Comparison of ENCODE assay signal across 12 cellular contexts in genomic region chr15:70702584-70702983, GRCh38.
DNase-seq lines count a peak whose midpoint lies in the region; ATAC-seq and TF ChIP-seq lines count a peak whose summit lies in the region.
"Had no signal": no experiment of that assay in that cellular context is flagged by ENCODE, and none has a peak within 500 bp of the region (broad histone marks: within the 10 kb centered on the region; RNA-seq: fewer than 3 reads in every experiment).

No MANE protein-coding gene starts in this region.

- no peak overlapping the region for H2BK12ac ChIP-seq in mesenchymal stem cell (ENCODE audit: low read length in 2 of 2)

- H3K36me3 ChIP-seq in Karpas-422 (ENCODE audit: insufficient read depth, low read length) (no peaks in the 10 kb centered on the region), mesenchymal stem cell (ENCODE audit: control insufficient read depth in 1 of 2, insufficient read depth in 2 of 2, low read depth in 1 of 2, low read length in 2 of 2) (peaks cover 0 to 21% of the 10 kb centered on the region in 2 experiments), tibial nerve (no peaks in the 10 kb centered on the region)
- H3K36me3 ChIP-seq: Peyer's patch had no signal

- H3K4ac ChIP-seq in mesenchymal stem cell (ENCODE audit: low read depth in 1 of 2, low read length in 2 of 2), result no peak overlapping the region

- H3K79me1 ChIP-seq in mesenchymal stem cell (replicated peaks; ENCODE audit: low read length, poor library complexity, severe bottlenecking), result peaks cover 8% of the 10 kb centered on the region

- TF ChIP-seq POLR2A in tibial nerve (IDR thresholded peaks at IDR 0.05), result no peak

- H3K23ac ChIP-seq in mesenchymal stem cell (ENCODE audit: low read length in 2 of 2), result no peak overlapping the region

- no peak overlapping the region for H3K14ac ChIP-seq in mesenchymal stem cell (ENCODE audit: low read length in 2 of 2)

- H3K4me1 ChIP-seq in Karpas-422 (ENCODE audit: low read length) (peaks cover 41% of the 10 kb centered on the region), mesenchymal stem cell (ENCODE audit: control insufficient read depth, insufficient read depth, low read depth, low read length) (peaks cover 6% of the 10 kb centered on the region), tibial nerve (peaks cover 3 to 69% (median 36%) of the 10 kb centered on the region in 4 donors)

- H2AFZ ChIP-seq in Karpas-422 (ENCODE audit: low read length) (no peak overlapping the region), mesenchymal stem cell (ENCODE audit: low read depth, low read length) (no peak overlapping the region)

- no peak overlapping the region for H2BK5ac ChIP-seq in mesenchymal stem cell (ENCODE audit: low read depth, low read length, poor library complexity, severe bottlenecking)

- H3K9me3 ChIP-seq in Karpas-422 (ENCODE audit: low read length) (no peaks in the 10 kb centered on the region), mesenchymal stem cell (ENCODE audit: control insufficient read depth, low read length) (no peaks in the 10 kb centered on the region), tibial nerve (no peaks in the 10 kb centered on the region)
- H3K9me3 ChIP-seq: Peyer's patch had no signal

- H3K79me2 ChIP-seq in Karpas-422 (ENCODE audit: low read length), result no peaks in the 10 kb centered on the region

- no peaks in the 10 kb centered on the region for H3K9me2 ChIP-seq in Karpas-422 (replicated peaks; ENCODE audit: insufficient read depth, low read length)

- 65% methylated on average over 2 of the region's 2 CpGs for WGBS in mesenchymal stem cell
- WGBS in tibial nerve, 2 donors, result 44 to 51% methylated on average over 2 of the region's 2 CpGs

- TF ChIP-seq CTCF in coronary artery (IDR thresholded peaks at IDR 0.05) (no peak), tibial nerve (IDR thresholded peaks at IDR 0.05) (no peak)

- no peak overlapping the region for H4K8ac ChIP-seq in mesenchymal stem cell (ENCODE audit: low read length)

- TF ChIP-seq EP300 in tibial nerve (IDR thresholded peaks at IDR 0.05), result no peak

- no peak overlapping the region for H3K18ac ChIP-seq in mesenchymal stem cell (ENCODE audit: low read depth in 1 of 2, low read length in 2 of 2)

- H3K27ac ChIP-seq in Karpas-422 (ENCODE audit: low read length), result no peak overlapping the region
- H3K27ac ChIP-seq in coronary artery, result peak overlapping the region; percentile 74 to 77
- H3K27ac ChIP-seq in mesenchymal stem cell (ENCODE audit: low read length, poor library complexity, severe bottlenecking), result peak overlapping the region; percentile 62
- H3K27ac ChIP-seq in tibial nerve, result peak overlapping the region in 3 of 4 donors; percentile 60 to 74 (median 70)
- H3K27ac ChIP-seq: Peyer's patch had no signal

- H3K27me3 ChIP-seq in Karpas-422 (ENCODE audit: low read length) (no peaks in the 10 kb centered on the region), mesenchymal stem cell (ENCODE audit: control insufficient read depth in 1 of 2, insufficient read depth in 1 of 2, low read length in 2 of 2) (no peaks in the 10 kb centered on the region), tibial nerve (no peaks in the 10 kb centered on the region)
- H3K27me3 ChIP-seq: Peyer's patch had no signal

- no peak overlapping the region for H3K4me3 ChIP-seq in Karpas-422 (ENCODE audit: low read length)
- peak overlapping the region; percentile 64 for H3K4me3 ChIP-seq in coronary artery
- peak overlapping the region in 1 of 2 experiments; percentile 74 for H3K4me3 ChIP-seq in mesenchymal stem cell (ENCODE audit: insufficient read depth in 1 of 2, low read depth in 1 of 2, low read length in 2 of 2)
- peak overlapping the region in 1 of 4 donors; percentile 36 for H3K4me3 ChIP-seq in tibial nerve
- H3K4me3 ChIP-seq: K562, Peyer's patch had no signal

- H2AK5ac ChIP-seq in mesenchymal stem cell (ENCODE audit: low read length, severe bottlenecking), result no peak overlapping the region

- DNase-seq in Karpas-422, result peak; percentile 28
- DNase-seq in coronary artery (ENCODE audit: low spot score), result no peak
- DNase-seq in mesenchymal stem cell, result no peak
- no peak for DNase-seq in tibial nerve (ENCODE audit: low spot score in 2 of 2)
- no peak for DNase-seq in GF-D8 (lab: John Stamatoyannopoulos, UW)
- no peak for DNase-seq in SW 1271 (lab: John Stamatoyannopoulos, UW)
- DNase-seq: activated naive CD8-positive, alpha-beta T cell treated with anti-CD3 and anti-CD28 coated beads, Interleukin-2, amount 50 U/mL, for 24 hours; H9; NCI-H2029 treated with DMSO at 0.1 percent for 48 hours; Peyer's patch had no signal

- H4K20me1 ChIP-seq in Karpas-422 (ENCODE audit: insufficient read depth, low read depth, low read length), result no peaks in the 10 kb centered on the region; the same call in 1 of the 2 replicates

- ATAC-seq in HG03045 (IDR thresholded peaks at IDR 0.05; ENCODE audit: unreplicated experiment), result no peak
- ATAC-seq: activated naive CD8-positive, alpha-beta T cell treated with anti-CD3 and anti-CD28 coated beads, Interleukin-2, amount 50 U/mL, for 24 hours; K562 had no signal

- no peak overlapping the region for H4K91ac ChIP-seq in mesenchymal stem cell (ENCODE audit: low read length)

- no peak overlapping the region for H2BK15ac ChIP-seq in mesenchymal stem cell (ENCODE audit: low read depth, poor library complexity, severe bottlenecking)

- no peak overlapping the region for H3K9ac ChIP-seq in Karpas-422 (ENCODE audit: low read length)
- H3K9ac ChIP-seq in mesenchymal stem cell (ENCODE audit: low read length), result peak overlapping the region; percentile 93

- no peak overlapping the region for H2BK120ac ChIP-seq in mesenchymal stem cell (ENCODE audit: low read depth, low read length)

- H3K4me2 ChIP-seq in Karpas-422 (ENCODE audit: low read depth, low read length, poor library complexity, severe bottlenecking), result no peak overlapping the region
- no peak overlapping the region for H3K4me2 ChIP-seq in mesenchymal stem cell (ENCODE audit: low read length, poor library complexity, severe bottlenecking)
